ENCODE assay signal across 8 cellular contexts in the genomic region with DNA sequence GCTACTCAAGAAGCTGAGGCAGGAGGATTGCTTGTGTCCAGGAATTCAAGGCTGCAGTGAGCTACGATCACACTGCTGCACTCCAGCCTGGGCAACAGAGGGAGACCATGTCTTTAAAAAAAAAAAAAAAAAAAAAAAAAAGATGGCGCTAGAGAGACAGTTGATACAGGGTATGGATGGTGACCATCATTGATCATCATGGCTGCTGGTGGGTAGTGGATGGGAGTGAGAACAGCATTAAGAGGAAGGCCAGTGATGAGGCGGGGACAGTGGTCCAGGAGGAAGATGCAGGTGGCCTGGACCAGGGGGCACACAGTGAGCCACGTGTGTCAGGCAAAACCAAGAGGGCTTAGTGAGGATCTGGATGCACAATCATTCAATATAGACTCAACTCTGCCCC. TPM values are rescaled to one million over a fixed set of nuclear protein-coding genes. Genes with fewer than 3 reads are reported as not detected.
DNase-seq lines count a peak whose midpoint lies in the region; ATAC-seq and TF ChIP-seq lines count a peak whose summit lies in the region.
"Had no signal": no experiment of that assay in that cellular context is flagged by ENCODE, and none has a peak within 500 bp of the region (broad histone marks: within the 10 kb centered on the region; RNA-seq: fewer than 3 reads in every experiment).

No MANE protein-coding gene starts in this region.

- H3K9me3 ChIP-seq in CD4-positive, alpha-beta memory T cell (ENCODE audit: control insufficient read depth in 1 of 2, low read length in 2 of 2), result no peaks in the 10 kb centered on the region
- H3K9me3 ChIP-seq in IMR-90 (ENCODE audit: control insufficient read depth, insufficient read depth, low read length), result no peaks in the 10 kb centered on the region
- H3K9me3 ChIP-seq: MG63 had no signal

- no peaks in the 10 kb centered on the region for H3K9me3 Mint-ChIP-seq in CD4-positive, alpha-beta memory T cell
- no peaks in the 10 kb centered on the region for H3K9me3 Mint-ChIP-seq in neural crest cell

- dilution Hi-C loops in IMR-90 (cut with HindIII; ENCODE audit: low sequenced_read_pairs, unreplicated experiment), result no loop called here

- POLR2A ChIA-PET in CD4-positive, alpha-beta memory T cell (lab: Charles Lee; ENCODE audit: partially characterized antibody), result interaction anchor here (0.6 kb wide), 1 partner anchor 173 kb away, joined by 3 read pairs; no protein-coding TSS in a partner anchor
- POLR2A ChIA-PET in IMR-90 (lab: Charles Lee; ENCODE audit: unreplicated experiment), result no interaction called here

- no peak overlapping the region for H2BK20ac ChIP-seq in IMR-90 (ENCODE audit: low read depth, low read length)

- no peak overlapping the region for H4K5ac ChIP-seq in IMR-90 (ENCODE audit: low read depth, low read length)

- no peak for TF ChIP-seq RAD21 in IMR-90 (IDR thresholded peaks at IDR 0.05; ENCODE audit: low read length)

- H3K36me3 ChIP-seq in CD4-positive, alpha-beta memory T cell (ENCODE audit: insufficient read depth, low read length), result no peaks in the 10 kb centered on the region
- H3K36me3 ChIP-seq in IMR-90 (ENCODE audit: control insufficient read depth, insufficient read depth, low read length), result no peaks in the 10 kb centered on the region
- H3K36me3 ChIP-seq: MG63 had no signal

- H4K91ac ChIP-seq in IMR-90 (ENCODE audit: insufficient read depth, low read depth, low read length), result no peak overlapping the region

- ATAC-seq in IMR-90 (ENCODE audit: low read depth), result no peak
- no peak for ATAC-seq in HG02610 (IDR thresholded peaks at IDR 0.05; ENCODE audit: unreplicated experiment)

- no peak overlapping the region for H4K8ac ChIP-seq in IMR-90 (ENCODE audit: low read depth in 2 of 2, low read length in 2 of 2)

- no peak overlapping the region for H3K4me2 ChIP-seq in IMR-90 (ENCODE audit: low read depth, low read length)

- no peaks in the 10 kb centered on the region for H3K79me1 ChIP-seq in IMR-90 (ENCODE audit: low read depth in 1 of 2, low read length in 2 of 2)

- no peak overlapping the region for H2BK5ac ChIP-seq in IMR-90 (ENCODE audit: low read depth, low read length, poor library complexity, severe bottlenecking)

- peaks cover 1 to 11% of the 10 kb centered on the region in 2 donors for H3K27me3 Mint-ChIP-seq in CD4-positive, alpha-beta memory T cell
- peaks cover 2% of the 10 kb centered on the region for H3K27me3 Mint-ChIP-seq in neural crest cell (ENCODE audit: low read depth)

- WGBS in IMR-90 (ENCODE audit: extremely low coverage in 2 of 2, insufficient read length in 1 of 2), 2 experiments, result no CpG with 5 or more reads among the region's 4 CpGs

- H3K23ac ChIP-seq in IMR-90 (ENCODE audit: low read depth, low read length), result no peak overlapping the region

- H2AK9ac ChIP-seq in IMR-90 (replicated peaks; ENCODE audit: low read depth, low read length, poor library complexity), result no peak overlapping the region

- H3K4me1 ChIP-seq in CD4-positive, alpha-beta memory T cell (ENCODE audit: insufficient read depth, low read length), result peaks cover 18% of the 10 kb centered on the region
- peaks cover 11% of the 10 kb centered on the region for H3K4me1 ChIP-seq in IMR-90 (ENCODE audit: control insufficient read depth, insufficient read depth, low read length)

- H3K56ac ChIP-seq in IMR-90 (ENCODE audit: extremely low read depth, insufficient read depth, low read length), result no peak overlapping the region

- H3K4ac ChIP-seq in IMR-90 (ENCODE audit: low read depth, low read length), result no peak overlapping the region

- no peak overlapping the region for H2BK15ac ChIP-seq in IMR-90 (ENCODE audit: low read depth, low read length)

- no peak overlapping the region for H3K14ac ChIP-seq in IMR-90 (replicated peaks; ENCODE audit: low read depth, low read length)

- DNase-seq in CD4-positive, alpha-beta memory T cell, result no peak
- DNase-seq in IMR-90 (no peak), astrocyte of the cerebellum (ENCODE audit: low read depth) (no peak), neural crest cell (ENCODE audit: low read depth, low spot score) (no peak), NCI-H2081 (lab: John Stamatoyannopoulos, UW) (no peak), ureter (ENCODE audit: low spot score) (no peak)

- peak overlapping the region; percentile 40; the same call in 1 of the 2 replicates for H2AK5ac ChIP-seq in IMR-90 (ENCODE audit: low read depth, low read length)

- H3K9me1 ChIP-seq in IMR-90 (ENCODE audit: insufficient read depth, low read length), result peaks cover 8% of the 10 kb centered on the region; the same call in 1 of the 2 replicates

- H3K9ac ChIP-seq in IMR-90 (ENCODE audit: low read depth, low read length), result no peak overlapping the region

- H2AFZ ChIP-seq in IMR-90 (replicated peaks; ENCODE audit: low read length, poor library complexity), result no peak overlapping the region

- peak overlapping the region in 1 of 2 donors; percentile 88 for H3K4me3 ChIP-seq in CD4-positive, alpha-beta memory T cell (ENCODE audit: low read length in 2 of 2)
- H3K4me3 ChIP-seq in IMR-90 (ENCODE audit: insufficient read depth, low read depth, low read length) (no peak overlapping the region), astrocyte of the cerebellum (ENCODE audit: low read depth, low read length) (no peak overlapping the region)

- peak overlapping the region; percentile 80 to 93 (median 90) for H3K4me3 Mint-ChIP-seq in CD4-positive, alpha-beta memory T cell
- peak overlapping the region; percentile 87 for H3K4me3 Mint-ChIP-seq in neural crest cell

- H2BK120ac ChIP-seq in IMR-90 (ENCODE audit: low read depth, low read length), result no peak overlapping the region

- H3K18ac ChIP-seq in IMR-90 (ENCODE audit: low read depth, low read length), result no peak overlapping the region

- BruUV-seq in IMR-90 (replicated peaks; lab: Mats Ljungman, UMichigan), result no TSS peak

- H3K4me1 Mint-ChIP-seq in CD4-positive, alpha-beta memory T cell, result peaks cover 15 to 41% (median 28%) of the 10 kb centered on the region in 4 donors
- peaks cover 42% of the 10 kb centered on the region for H3K4me1 Mint-ChIP-seq in neural crest cell

- H3K36me3 Mint-ChIP-seq in CD4-positive, alpha-beta memory T cell, result peaks cover 1 to 7% of the 10 kb centered on the region in 2 donors
- no peaks in the 10 kb centered on the region for H3K36me3 Mint-ChIP-seq in neural crest cell (ENCODE audit: low read depth)

- no peaks in the 10 kb centered on the region for H3K27me3 ChIP-seq in CD4-positive, alpha-beta memory T cell (ENCODE audit: insufficient read depth, low read length)
- H3K27me3 ChIP-seq in IMR-90 (ENCODE audit: control insufficient read depth, insufficient read depth, low read length), result no peaks in the 10 kb centered on the region
- H3K27me3 ChIP-seq: MG63 had no signal

- TF ChIP-seq CTCF in IMR-90 (conservative IDR thresholded peaks at IDR 0.05; ENCODE audit: low read depth, low read length) (no peak), astrocyte of the cerebellum (IDR thresholded peaks at IDR 0.05; ENCODE audit: low read depth, low read length, missing control alignments) (peak; percentile 5), neural crest cell (conservative IDR thresholded peaks at IDR 0.05) (no peak)

- CTCF ChIA-PET in CD4-positive, alpha-beta memory T cell (lab: Charles Lee; ENCODE audit: partially characterized antibody), result interaction anchor here (0.6 to 0.7 kb wide), 3 partner anchors 13 to 147 kb away, joined by 3 read pairs; no protein-coding TSS in a partner anchor
- CTCF ChIA-PET in IMR-90 (lab: Yijun Ruan, JAX), result no interaction called here

- in situ Hi-C loops in IMR-90 (cut with MboI; ENCODE audit: low sequenced_read_pairs), result no loop called here
- in situ Hi-C loops in astrocyte of the cerebellum (cut with HindIII; ENCODE audit: low sequenced_read_pairs), result loop anchor here (10.0 kb wide), 1 partner anchor 52 kb away; no protein-coding TSS in a partner anchor

- intact Hi-C loops in CD4-positive, alpha-beta memory T cell (cut with micrococcal nuclease), result loop anchor here (10.0 kb wide), 1 partner anchor 62 kb away; no protein-coding TSS in a partner anchor
- intact Hi-C loops in IMR-90 (cut with micrococcal nuclease), result loop anchor here (5.0 kb wide), 1 partner anchor 150 kb away; no protein-coding TSS in a partner anchor

- no peaks in the 10 kb centered on the region for H4K20me1 ChIP-seq in IMR-90 (ENCODE audit: insufficient read depth, low read length)

- no peak overlapping the region for H3K27ac ChIP-seq in CD4-positive, alpha-beta memory T cell (ENCODE audit: low read depth, low read length)
- no peak overlapping the region for H3K27ac ChIP-seq in IMR-90 (ENCODE audit: insufficient read depth, low read length)

- H3K27ac Mint-ChIP-seq in CD4-positive, alpha-beta memory T cell, result peak overlapping the region in 2 of 7 donors; percentile 13 to 42
- H3K27ac Mint-ChIP-seq in neural crest cell (ENCODE audit: unreplicated experiment), result no peak overlapping the region

- TF ChIP-seq POLR2A in IMR-90 (IDR thresholded peaks at IDR 0.05; ENCODE audit: low read depth, low read length), result no peak

TF ChIP-seq in IMR-90, 13 proteins besides CTCF, POLR2A, EP300 and RAD21 (continues in another document):
- TF ChIP-seq MAZ (IDR thresholded peaks at IDR 0.05; ENCODE audit: borderline replicate concordance, low read depth, low read length) (no peak), FOS (IDR thresholded peaks at IDR 0.05; ENCODE audit: low read depth, low read length) (no peak), CHD1 (IDR thresholded peaks at IDR 0.05; ENCODE audit: low read depth, low read length) (no peak), CEBPB (IDR thresholded peaks at IDR 0.05; ENCODE audit: low read depth, low read length) (no peak), RFX5 (IDR thresholded peaks at IDR 0.05; ENCODE audit: low read depth, low read length) (no peak)
- TF ChIP-seq, protein P1, sequence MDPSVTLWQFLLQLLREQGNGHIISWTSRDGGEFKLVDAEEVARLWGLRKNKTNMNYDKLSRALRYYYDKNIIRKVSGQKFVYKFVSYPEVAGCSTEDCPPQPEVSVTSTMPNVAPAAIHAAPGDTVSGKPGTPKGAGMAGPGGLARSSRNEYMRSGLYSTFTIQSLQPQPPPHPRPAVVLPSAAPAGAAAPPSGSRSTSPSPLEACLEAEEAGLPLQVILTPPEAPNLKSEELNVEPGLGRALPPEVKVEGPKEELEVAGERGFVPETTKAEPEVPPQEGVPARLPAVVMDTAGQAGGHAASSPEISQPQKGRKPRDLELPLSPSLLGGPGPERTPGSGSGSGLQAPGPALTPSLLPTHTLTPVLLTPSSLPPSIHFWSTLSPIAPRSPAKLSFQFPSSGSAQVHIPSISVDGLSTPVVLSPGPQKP (IDR thresholded peaks at IDR 0.05; ENCODE audit: borderline replicate concordance, low read depth, low read length), result no peak

RNA-seq across cellular contexts. Expression of a gene that starts 26.8 kb away (rescaled TPM):
- total RNA-seq in CD4-positive, alpha-beta memory T cell, result 1 to 10 TPM; 1.7 to 2.9 TPM
- polyA plus RNA-seq in CD4-positive, alpha-beta memory T cell, result 1 to 10 TPM; 4.4 to 6.8 TPM
- 0.28 TPM in 1 of 2 replicates, not detected in the other for total RNA-seq in IMR-90 (2012; rRNA removed)
- polyA plus RNA-seq in IMR-90 (2012; rRNA removed), result 1.4 TPM in 2 replicates
- polyA plus RNA-seq in IMR-90 (2012; cell fraction: cytosol; rRNA removed), result 0.55 and 0.97 TPM in 2 replicates
- 0.26 and 1.5 TPM in 2 replicates for polyA plus RNA-seq in IMR-90 (2012; cell fraction: nucleus; rRNA removed; ENCODE audit: low replicate concordance)
- total RNA-seq in neural crest cell, result 0.82 TPM in 1 of 2 replicates, not detected in the other
- total RNA-seq in ureter, result not detected
